ENCODE assay signal across 9 cellular contexts in genomic region chr16:12089492-12090161, GRCh38.
A peak's percentile ranks its signal among the peaks of the same experiment; 100 is the strongest.
DNase-seq lines count a peak whose midpoint lies in the region.
"Had no signal": no experiment of that assay in that cellular context is flagged by ENCODE, and none has a peak within 500 bp of the region (broad histone marks: within the 10 kb centered on the region; RNA-seq: fewer than 3 reads in every experiment).

No MANE protein-coding gene starts in this region.

- DNase-seq in activated CD4-positive, alpha-beta T cell treated with anti-CD3 and anti-CD28 coated beads for 1 hour: peak; percentile 19
- no peak for DNase-seq in activated CD4-positive, alpha-beta T cell treated with anti-CD3 and anti-CD28 coated beads, Interleukin-2, amount 50 U/mL, for 1 hour
- DNase-seq in NAMALWA (ENCODE audit: low spot score): peak; percentile 57
- DNase-seq in amniotic epithelial cell (ENCODE audit: low read depth): peak; percentile 65
- DNase-seq in iPS DF 6.9 (ENCODE audit: low read depth, low spot score): no peak
- peak; percentile 18 for DNase-seq in stimulated activated CD4-positive, alpha-beta T cell treated with anti-CD3 and anti-CD28 coated beads, Interleukin-12 subunit alpha, Interleukin-12 subunit beta, amount 100 ng/mL, for 4 hours
- DNase-seq in midbrain (lab: John Stamatoyannopoulos, UW): no peak
- DNase-seq in NCI-H2107 treated with DMSO at 0.1 percent for 48 hours (lab: John Stamatoyannopoulos, UW; ENCODE audit: unreplicated experiment): no peak

- H3K4me1 ChIP-seq in iPS DF 6.9 (ENCODE audit: control insufficient read depth, insufficient read depth, low read length): no peaks in the 10 kb centered on the region

- no CpG with 5 or more reads among the region's 24 CpGs for WGBS in iPS DF 6.9 (ENCODE audit: insufficient coverage, insufficient read length)

- no peaks in the 10 kb centered on the region for H3K36me3 ChIP-seq in iPS DF 6.9 (ENCODE audit: control insufficient read depth, insufficient read depth, low read length)

- H3K27me3 ChIP-seq in iPS DF 6.9 (ENCODE audit: control insufficient read depth, insufficient read depth, low read length): peaks cover 8% of the 10 kb centered on the region; the same call in 1 of the 2 replicates

- H3K4me3 ChIP-seq in iPS DF 6.9 (ENCODE audit: low read length): peak overlapping the region; percentile 32; the same call in 1 of the 2 replicates

- no peak overlapping the region for H3K27ac ChIP-seq in iPS DF 6.9 (ENCODE audit: low read length)
- H3K27ac ChIP-seq: C4-2B had no signal

- no peaks in the 10 kb centered on the region for H3K9me3 ChIP-seq in iPS DF 6.9 (ENCODE audit: control insufficient read depth, insufficient read depth, low read length)

Comparison
In these comparisons a context has a peak if more than half of its experiments do, and no peak if none do; other contexts are left out.
1. DNase-seq: peak in activated CD4-positive, alpha-beta T cell treated with anti-CD3 and anti-CD28 coated beads for 1 hour (single experiment), NAMALWA (single experiment), amniotic epithelial cell (single experiment) and stimulated activated CD4-positive, alpha-beta T cell treated with anti-CD3 and anti-CD28 coated beads, Interleukin-12 subunit alpha, Interleukin-12 subunit beta, amount 100 ng/mL, for 4 hours (single experiment); none in activated CD4-positive, alpha-beta T cell treated with anti-CD3 and anti-CD28 coated beads, Interleukin-2, amount 50 U/mL, for 1 hour (single experiment), iPS DF 6.9 (single experiment), midbrain (single experiment) and NCI-H2107 treated with DMSO at 0.1 percent for 48 hours (single experiment).